In the genomic region with DNA sequence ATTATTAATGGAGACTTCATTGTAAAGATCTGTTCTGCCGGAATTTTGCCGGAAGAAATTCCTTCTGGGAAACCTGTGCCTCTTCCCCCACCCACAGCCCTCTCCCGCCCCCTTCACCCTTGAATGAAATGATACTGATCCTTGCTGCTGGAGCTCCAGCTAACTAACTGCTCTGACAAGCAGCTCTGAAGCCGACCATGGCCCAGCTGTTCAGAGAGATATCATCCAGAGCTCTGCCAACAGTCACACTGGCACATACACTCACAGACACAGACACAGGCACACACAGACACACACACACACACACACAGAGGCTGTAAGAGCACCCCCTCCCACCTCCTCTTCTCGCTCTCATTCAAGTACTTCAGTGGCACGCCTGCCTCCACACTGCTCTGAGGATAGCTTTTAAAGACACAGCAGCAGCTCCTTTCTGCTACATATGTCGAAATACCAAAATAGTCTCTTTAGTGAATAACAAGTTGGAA, we compare ENCODE assay signal across 9 cellular contexts.
DNase-seq lines count a peak whose midpoint lies in the region; ATAC-seq and TF ChIP-seq lines count a peak whose summit lies in the region.
"Had no signal": no experiment of that assay in that cellular context is flagged by ENCODE, and none has a peak within 500 bp of the region (broad histone marks: within the 10 kb centered on the region; RNA-seq: fewer than 3 reads in every experiment).

No MANE protein-coding gene starts in this region.

- no peak overlapping the region for H3K4me3 ChIP-seq in skeletal muscle cell (ENCODE audit: low read depth, low read length)

- H3K9me3 Mint-ChIP-seq in WTC11, result peaks cover 2% of the 10 kb centered on the region; the same call in 1 of the 2 replicates
- H3K9me3 Mint-ChIP-seq: activated naive CD8-positive, alpha-beta T cell treated with anti-CD3 and anti-CD28 coated beads, Interleukin-2, amount 10 ng/mL, durations not matched to agents 7 days and 5 days had no signal

- peaks cover 1% of the 10 kb centered on the region for H3K36me3 Mint-ChIP-seq in WTC11

- CTCF ChIA-PET in WTC11 (lab: Charles Lee), result interaction anchor here (0.6 to 5.0 kb wide), 12 partner anchors 35 to 1191 kb away, joined by 3 to 38 read pairs (median 4); partner anchors contain the start of genes GLI1, INHBE and STAC3

- H3K27ac Mint-ChIP-seq in WTC11, result peak overlapping the region; percentile 93
- H3K27ac Mint-ChIP-seq: activated naive CD8-positive, alpha-beta T cell treated with anti-CD3 and anti-CD28 coated beads, Interleukin-2, amount 10 ng/mL, durations not matched to agents 7 days and 5 days had no signal

- DNase-seq in MV-4-11 (lab: John Stamatoyannopoulos, UW) (peak; percentile 21), WTC11 (ENCODE audit: low spot score) (peak; percentile 34), hypothalamus (lab: John Stamatoyannopoulos, UW) (peak in 34 of 51 donors; percentile 0 to 73 (median 14)), skeletal muscle cell (ENCODE audit: low read depth) (peak; percentile 41), NK-92 (lab: John Stamatoyannopoulos, UW; ENCODE audit: unreplicated experiment) (no peak)
- DNase-seq: activated naive CD8-positive, alpha-beta T cell treated with anti-CD3 and anti-CD28 coated beads, Interleukin-2, amount 10 ng/mL, durations not matched to agents 7 days and 5 days; stimulated activated CD4-positive, alpha-beta T cell treated with anti-CD3 and anti-CD28 coated beads, Interleukin-12 subunit alpha, Interleukin-12 subunit beta, amount 100 ng/mL, for 4 hours had no signal

- peaks cover 25% of the 10 kb centered on the region for H3K4me1 Mint-ChIP-seq in WTC11

- ATAC-seq in WTC11, result peak; percentile 93
- ATAC-seq in GM18517 (IDR thresholded peaks at IDR 0.05; ENCODE audit: unreplicated experiment), result no peak
- no peak for ATAC-seq in GM21619 (IDR thresholded peaks at IDR 0.05; ENCODE audit: unreplicated experiment)

- no peaks in the 10 kb centered on the region for H3K27me3 Mint-ChIP-seq in WTC11 (ENCODE audit: low read depth)
- H3K27me3 Mint-ChIP-seq: activated naive CD8-positive, alpha-beta T cell treated with anti-CD3 and anti-CD28 coated beads, Interleukin-2, amount 10 ng/mL, durations not matched to agents 7 days and 5 days had no signal

- peak overlapping the region; percentile 41; the same call in 1 of the 2 replicates for H3K4me3 Mint-ChIP-seq in WTC11
- H3K4me3 Mint-ChIP-seq: activated naive CD8-positive, alpha-beta T cell treated with anti-CD3 and anti-CD28 coated beads, Interleukin-2, amount 10 ng/mL, durations not matched to agents 7 days and 5 days had no signal

- no peak for TF ChIP-seq CTCF in WTC11 (IDR thresholded peaks at IDR 0.05)

- POLR2A ChIA-PET in WTC11 (lab: Charles Lee), result interaction anchor here (0.6 to 1.5 kb wide), 5 partner anchors 8 to 114 kb away, joined by 3 to 7 read pairs (median 3); no protein-coding TSS in a partner anchor

TF ChIP-seq in WTC11, 78 proteins besides CTCF, POLR2A, EP300 and RAD21 (continues in another document):
- TF ChIP-seq, protein P1, sequence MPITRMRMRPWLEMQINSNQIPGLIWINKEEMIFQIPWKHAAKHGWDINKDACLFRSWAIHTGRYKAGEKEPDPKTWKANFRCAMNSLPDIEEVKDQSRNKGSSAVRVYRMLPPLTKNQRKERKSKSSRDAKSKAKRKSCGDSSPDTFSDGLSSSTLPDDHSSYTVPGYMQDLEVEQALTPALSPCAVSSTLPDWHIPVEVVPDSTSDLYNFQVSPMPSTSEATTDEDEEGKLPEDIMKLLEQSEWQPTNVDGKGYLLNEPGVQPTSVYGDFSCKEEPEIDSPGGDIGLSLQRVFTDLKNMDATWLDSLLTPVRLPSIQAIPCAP (CRISPR knock-in tag; IDR thresholded peaks at IDR 0.05), result no peak
- TF ChIP-seq ZNF416 (CRISPR knock-in tag; IDR thresholded peaks at IDR 0.05) (no peak), ZNF671 (CRISPR knock-in tag; IDR thresholded peaks at IDR 0.05) (no peak), NR2C2 (CRISPR knock-in tag; IDR thresholded peaks at IDR 0.05) (no peak), IRF2 (CRISPR knock-in tag; IDR thresholded peaks at IDR 0.05; ENCODE audit: borderline replicate concordance, low read depth) (no peak), ZNF281 (CRISPR knock-in tag; IDR thresholded peaks at IDR 0.05) (no peak)
- TF ChIP-seq, protein P2, sequence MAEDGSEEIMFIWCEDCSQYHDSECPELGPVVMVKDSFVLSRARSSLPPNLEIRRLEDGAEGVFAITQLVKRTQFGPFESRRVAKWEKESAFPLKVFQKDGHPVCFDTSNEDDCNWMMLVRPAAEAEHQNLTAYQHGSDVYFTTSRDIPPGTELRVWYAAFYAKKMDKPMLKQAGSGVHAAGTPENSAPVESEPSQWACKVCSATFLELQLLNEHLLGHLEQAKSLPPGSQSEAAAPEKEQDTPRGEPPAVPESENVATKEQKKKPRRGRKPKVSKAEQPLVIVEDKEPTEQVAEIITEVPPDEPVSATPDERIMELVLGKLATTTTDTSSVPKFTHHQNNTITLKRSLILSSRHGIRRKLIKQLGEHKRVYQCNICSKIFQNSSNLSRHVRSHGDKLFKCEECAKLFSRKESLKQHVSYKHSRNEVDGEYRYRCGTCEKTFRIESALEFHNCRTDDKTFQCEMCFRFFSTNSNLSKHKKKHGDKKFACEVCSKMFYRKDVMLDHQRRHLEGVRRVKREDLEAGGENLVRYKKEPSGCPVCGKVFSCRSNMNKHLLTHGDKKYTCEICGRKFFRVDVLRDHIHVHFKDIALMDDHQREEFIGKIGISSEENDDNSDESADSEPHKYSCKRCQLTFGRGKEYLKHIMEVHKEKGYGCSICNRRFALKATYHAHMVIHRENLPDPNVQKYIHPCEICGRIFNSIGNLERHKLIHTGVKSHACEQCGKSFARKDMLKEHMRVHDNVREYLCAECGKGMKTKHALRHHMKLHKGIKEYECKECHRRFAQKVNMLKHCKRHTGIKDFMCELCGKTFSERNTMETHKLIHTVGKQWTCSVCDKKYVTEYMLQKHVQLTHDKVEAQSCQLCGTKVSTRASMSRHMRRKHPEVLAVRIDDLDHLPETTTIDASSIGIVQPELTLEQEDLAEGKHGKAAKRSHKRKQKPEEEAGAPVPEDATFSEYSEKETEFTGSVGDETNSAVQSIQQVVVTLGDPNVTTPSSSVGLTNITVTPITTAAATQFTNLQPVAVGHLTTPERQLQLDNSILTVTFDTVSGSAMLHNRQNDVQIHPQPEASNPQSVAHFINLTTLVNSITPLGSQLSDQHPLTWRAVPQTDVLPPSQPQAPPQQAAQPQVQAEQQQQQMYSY (CRISPR knock-in tag; IDR thresholded peaks at IDR 0.05), result no peak
- TF ChIP-seq, protein P3, sequence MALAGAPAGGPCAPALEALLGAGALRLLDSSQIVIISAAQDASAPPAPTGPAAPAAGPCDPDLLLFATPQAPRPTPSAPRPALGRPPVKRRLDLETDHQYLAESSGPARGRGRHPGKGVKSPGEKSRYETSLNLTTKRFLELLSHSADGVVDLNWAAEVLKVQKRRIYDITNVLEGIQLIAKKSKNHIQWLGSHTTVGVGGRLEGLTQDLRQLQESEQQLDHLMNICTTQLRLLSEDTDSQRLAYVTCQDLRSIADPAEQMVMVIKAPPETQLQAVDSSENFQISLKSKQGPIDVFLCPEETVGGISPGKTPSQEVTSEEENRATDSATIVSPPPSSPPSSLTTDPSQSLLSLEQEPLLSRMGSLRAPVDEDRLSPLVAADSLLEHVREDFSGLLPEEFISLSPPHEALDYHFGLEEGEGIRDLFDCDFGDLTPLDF (CRISPR knock-in tag; IDR thresholded peaks at IDR 0.05), result no peak
- TF ChIP-seq, protein P4, sequence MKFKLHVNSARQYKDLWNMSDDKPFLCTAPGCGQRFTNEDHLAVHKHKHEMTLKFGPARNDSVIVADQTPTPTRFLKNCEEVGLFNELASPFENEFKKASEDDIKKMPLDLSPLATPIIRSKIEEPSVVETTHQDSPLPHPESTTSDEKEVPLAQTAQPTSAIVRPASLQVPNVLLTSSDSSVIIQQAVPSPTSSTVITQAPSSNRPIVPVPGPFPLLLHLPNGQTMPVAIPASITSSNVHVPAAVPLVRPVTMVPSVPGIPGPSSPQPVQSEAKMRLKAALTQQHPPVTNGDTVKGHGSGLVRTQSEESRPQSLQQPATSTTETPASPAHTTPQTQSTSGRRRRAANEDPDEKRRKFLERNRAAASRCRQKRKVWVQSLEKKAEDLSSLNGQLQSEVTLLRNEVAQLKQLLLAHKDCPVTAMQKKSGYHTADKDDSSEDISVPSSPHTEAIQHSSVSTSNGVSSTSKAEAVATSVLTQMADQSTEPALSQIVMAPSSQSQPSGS (CRISPR knock-in tag; IDR thresholded peaks at IDR 0.05; ENCODE audit: borderline replicate concordance, low read depth), result no peak
- TF ChIP-seq, protein P5, sequence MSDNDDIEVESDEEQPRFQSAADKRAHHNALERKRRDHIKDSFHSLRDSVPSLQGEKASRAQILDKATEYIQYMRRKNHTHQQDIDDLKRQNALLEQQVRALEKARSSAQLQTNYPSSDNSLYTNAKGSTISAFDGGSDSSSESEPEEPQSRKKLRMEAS (CRISPR knock-in tag; IDR thresholded peaks at IDR 0.05), result no peak
